In genomic region chr3:117524890-117525289, GRCh38 we compare ENCODE assay signal across 19 cellular contexts.
DNase-seq lines count a peak whose midpoint lies in the region; ATAC-seq, FAIRE-seq and TF ChIP-seq lines count a peak whose summit lies in the region.
"Had no signal": no experiment of that assay in that cellular context is flagged by ENCODE, and none has a peak within 500 bp of the region (broad histone marks: within the 10 kb centered on the region; RNA-seq: fewer than 3 reads in every experiment).

No MANE protein-coding gene starts in this region.

- TF ChIP-seq CTCF in AG10803 (conservative IDR thresholded peaks at IDR 0.05; ENCODE audit: low read length) (no peak), cardiac fibroblast (IDR thresholded peaks at IDR 0.05; ENCODE audit: low read depth, low read length) (no peak)

- no peak for FAIRE-seq in H54 (lab: Jason Lieb, UNC)

- intact Hi-C loops in sciatic nerve (cut with DNase I), result loop anchor here (10.0 kb wide), 1 partner anchor 750 kb away; no protein-coding TSS in a partner anchor

- ATAC-seq in sciatic nerve (no peak), GM18519 (IDR thresholded peaks at IDR 0.05; ENCODE audit: low FRiP score, unreplicated experiment) (no peak)
- ATAC-seq: esophagus mucosa, left lobe of liver had no signal

- TF ChIP-seq POLR2A in H54 (IDR thresholded peaks at IDR 0.05; ENCODE audit: low read depth, low read length), result no peak

- no peak overlapping the region for H3K4me3 ChIP-seq in AG10803 (ENCODE audit: low read length)
- H3K4me3 ChIP-seq in cardiac fibroblast (replicated peaks in 1 of 2; ENCODE audit: low read depth in 2 of 2, low read length in 2 of 2), result no peak overlapping the region
- H3K4me3 ChIP-seq: right atrium auricular region, vagina had no signal

- peak; percentile 66 for DNase-seq in AG10803 (ENCODE audit: low read depth)
- DNase-seq in LHCN-M2 (ENCODE audit: low read depth), result peak; percentile 69
- peak; percentile 26 for DNase-seq in cardiac fibroblast (ENCODE audit: low read depth in 2 of 2)
- DNase-seq in kidney tubule cell (ENCODE audit: low spot score), result peak; percentile 67
- DNase-seq in sciatic nerve (ENCODE audit: low spot score), result no peak
- DNase-seq in H54 (ENCODE audit: insufficient read length, low spot score), result no peak
- no peak for DNase-seq in NCI-H748 (lab: John Stamatoyannopoulos, UW; ENCODE audit: unreplicated experiment)
- DNase-seq: activated CD4-positive, alpha-beta T cell treated with anti-CD3 and anti-CD28 coated beads for 1 hour; activated CD8-positive, alpha-beta memory T cell treated with anti-CD3 and anti-CD28 coated beads, Interleukin-2, amount 50 U/mL, for 48 hours; midbrain; NCI-H2081; NCI-H510A treated with DMSO at 0.1 percent for 48 hours; SIG-M5; stimulated activated CD4-positive, alpha-beta T cell treated with anti-CD3 and anti-CD28 coated beads, Interleukin-2, amount 100 ng/mL, for 24 hours had no signal

Comparison
In these comparisons a context has a peak if more than half of its experiments do, and no peak if none do; other contexts are left out.
1. DNase-seq: peak in AG10803 (single experiment), LHCN-M2 (single experiment), cardiac fibroblast (2 of 2) and kidney tubule cell (single experiment); none in sciatic nerve (single experiment), H54 (single experiment) and NCI-H748 (single experiment).